In the genomic region with DNA sequence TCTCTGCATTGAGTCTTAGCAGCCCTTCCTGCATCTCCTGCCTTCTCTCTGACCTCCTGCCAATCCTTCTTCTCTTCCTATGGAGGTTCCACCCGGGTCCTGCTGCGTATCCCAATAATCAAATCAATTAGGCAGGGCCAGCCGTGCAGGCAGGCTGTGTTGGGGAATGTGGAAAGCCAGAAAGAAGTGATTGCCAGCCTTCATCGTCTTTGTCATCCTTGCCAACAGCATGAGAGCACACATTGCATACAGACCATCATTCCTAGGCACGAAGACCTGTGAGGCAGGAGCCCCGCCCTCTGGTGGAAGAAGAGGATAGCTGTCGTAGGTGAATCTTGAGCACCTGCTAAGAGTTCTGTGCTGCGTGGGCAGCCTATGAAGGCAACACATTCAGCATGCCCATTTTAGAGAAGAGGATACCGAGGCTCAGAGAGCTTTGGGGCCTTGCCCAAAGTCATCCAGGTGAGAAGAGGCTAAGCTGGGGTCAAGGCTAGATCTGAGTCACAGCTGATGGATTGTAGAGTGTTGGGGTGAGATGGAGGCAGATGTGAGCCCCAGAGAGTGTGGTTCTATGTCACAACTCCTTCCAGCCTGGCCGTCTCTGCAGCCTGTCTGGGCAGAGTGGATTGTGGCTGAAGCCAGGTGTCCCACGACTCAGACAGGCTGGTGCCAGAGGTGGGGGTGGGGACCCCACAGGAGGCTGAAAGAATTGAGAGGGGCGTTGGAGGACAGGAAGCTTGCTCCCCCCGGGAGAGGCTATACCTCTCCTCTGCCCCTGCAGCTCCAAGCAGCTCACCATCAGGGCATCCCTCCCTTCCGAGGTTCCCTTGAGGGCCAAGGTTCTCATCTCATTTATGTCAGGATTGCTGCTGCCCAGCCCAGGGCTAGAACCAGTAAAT, we compare ENCODE assay signal across 9 cellular contexts. TPM values are rescaled to one million over a fixed set of nuclear protein-coding genes. Genes with fewer than 3 reads are reported as not detected.
DNase-seq lines count a peak whose midpoint lies in the region; ATAC-seq and TF ChIP-seq lines count a peak whose summit lies in the region.
"Had no signal": no experiment of that assay in that cellular context is flagged by ENCODE, and none has a peak within 500 bp of the region (broad histone marks: within the 10 kb centered on the region; RNA-seq: fewer than 3 reads in every experiment).

No MANE protein-coding gene starts in this region.

- no peaks in the 10 kb centered on the region for H3K4me1 Mint-ChIP-seq in activated naive CD8-positive, alpha-beta T cell treated with anti-CD3 and anti-CD28 coated beads, Interleukin-2, amount 50 U/mL, for 24 hours
- H3K4me1 Mint-ChIP-seq in activated naive CD8-positive, alpha-beta T cell treated with anti-CD3 and anti-CD28 coated beads for 36 hours, result no peaks in the 10 kb centered on the region

- peaks cover 0 to 46% (median 24%) of the 10 kb centered on the region in 4 donors for H3K4me1 ChIP-seq in tibial artery

- H3K27ac Mint-ChIP-seq in activated naive CD8-positive, alpha-beta T cell treated with anti-CD3 and anti-CD28 coated beads, Interleukin-2, amount 50 U/mL, for 24 hours, result no peak overlapping the region
- H3K27ac Mint-ChIP-seq in activated naive CD8-positive, alpha-beta T cell treated with anti-CD3 and anti-CD28 coated beads for 36 hours, result no peak overlapping the region

- peak; percentile 24 for ATAC-seq in activated naive CD8-positive, alpha-beta T cell treated with anti-CD3 and anti-CD28 coated beads, Interleukin-2, amount 50 U/mL, for 24 hours

- intact Hi-C loops in tibial artery (cut with DNase I; ENCODE audit: low total_unique reads), result no loop called here

- H3K36me3 ChIP-seq in tibial artery, result no peaks in the 10 kb centered on the region

- TF ChIP-seq CTCF in LNCAP (IDR thresholded peaks at IDR 0.05) (peak; percentile 49), coronary artery (IDR thresholded peaks at IDR 0.05) (no peak), tibial artery (IDR thresholded peaks at IDR 0.05) (no peak)

- no peak for DNase-seq in activated naive CD8-positive, alpha-beta T cell treated with anti-CD3 and anti-CD28 coated beads, Interleukin-2, amount 50 U/mL, for 24 hours
- no peak for DNase-seq in activated naive CD8-positive, alpha-beta T cell treated with anti-CD3 and anti-CD28 coated beads for 36 hours
- DNase-seq in coronary artery (ENCODE audit: low spot score) (peak; percentile 62), tibial artery (no peak), RKO (ENCODE audit: low spot score) (no peak), NCI-H345 treated with DMSO at 0.1 percent for 48 hours (lab: John Stamatoyannopoulos, UW; ENCODE audit: unreplicated experiment) (no peak), GM19240 (ENCODE audit: insufficient read length, low spot score) (no peak)
- DNase-seq: activated T-cell treated with anti-CD3 and anti-CD28 coated beads for 4 hours had no signal

- H3K27me3 ChIP-seq in tibial artery, result no peaks in the 10 kb centered on the region

- H3K36me3 Mint-ChIP-seq in activated naive CD8-positive, alpha-beta T cell treated with anti-CD3 and anti-CD28 coated beads, Interleukin-2, amount 50 U/mL, for 24 hours (ENCODE audit: low read depth), result no peaks in the 10 kb centered on the region
- no peaks in the 10 kb centered on the region for H3K36me3 Mint-ChIP-seq in activated naive CD8-positive, alpha-beta T cell treated with anti-CD3 and anti-CD28 coated beads for 36 hours

- H3K4me3 Mint-ChIP-seq in activated naive CD8-positive, alpha-beta T cell treated with anti-CD3 and anti-CD28 coated beads, Interleukin-2, amount 50 U/mL, for 24 hours, result no peak overlapping the region
- H3K4me3 Mint-ChIP-seq in activated naive CD8-positive, alpha-beta T cell treated with anti-CD3 and anti-CD28 coated beads for 36 hours, result no peak overlapping the region

- no peaks in the 10 kb centered on the region for H3K9me3 ChIP-seq in tibial artery

- H3K27me3 Mint-ChIP-seq in activated naive CD8-positive, alpha-beta T cell treated with anti-CD3 and anti-CD28 coated beads, Interleukin-2, amount 50 U/mL, for 24 hours, result peaks cover 10% of the 10 kb centered on the region
- peaks cover 16% of the 10 kb centered on the region for H3K27me3 Mint-ChIP-seq in activated naive CD8-positive, alpha-beta T cell treated with anti-CD3 and anti-CD28 coated beads for 36 hours

- H3K4me3 ChIP-seq in coronary artery (no peak overlapping the region), tibial artery (no peak overlapping the region)

- no peaks in the 10 kb centered on the region for H3K9me3 Mint-ChIP-seq in activated naive CD8-positive, alpha-beta T cell treated with anti-CD3 and anti-CD28 coated beads, Interleukin-2, amount 50 U/mL, for 24 hours
- no peaks in the 10 kb centered on the region for H3K9me3 Mint-ChIP-seq in activated naive CD8-positive, alpha-beta T cell treated with anti-CD3 and anti-CD28 coated beads for 36 hours

- H3K27ac ChIP-seq in coronary artery (no peak overlapping the region), tibial artery (peak overlapping the region; percentile 77 to 87)

RNA-seq across cellular contexts. Expression of gene C14orf132, which starts 12.7 kb away (rescaled TPM):
- total RNA-seq in activated naive CD8-positive, alpha-beta T cell treated with anti-CD3 and anti-CD28 coated beads for 36 hours, result 1 to 10 TPM; 1.7 to 2.2 TPM

Comparison
In these comparisons a context has a peak if more than half of its experiments do, and no peak if none do; other contexts are left out.
1. H3K27ac ChIP-seq: peak in tibial artery (2 of 2); none in coronary artery (0 of 2).